15 cellular contexts compared by ENCODE assay signal in the genomic region with DNA sequence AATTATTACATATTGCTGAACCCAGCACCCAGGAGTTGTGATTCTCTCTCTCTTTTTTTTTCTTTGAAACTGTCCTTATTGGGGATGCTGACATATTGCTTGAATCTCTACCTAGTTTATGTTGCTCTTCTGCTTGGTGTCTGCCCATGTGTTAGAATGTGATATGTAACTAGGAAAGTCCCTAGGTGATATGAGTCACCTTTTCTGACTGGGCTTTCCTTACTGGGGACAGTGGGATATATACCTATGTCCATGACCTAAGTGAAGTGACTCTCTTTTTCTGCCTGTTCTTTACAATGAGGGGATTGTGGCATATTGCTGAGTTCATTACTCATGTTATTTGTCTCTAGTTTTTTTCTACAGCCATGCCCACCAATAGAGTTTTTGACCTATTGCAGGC.
DNase-seq lines count a peak whose midpoint lies in the region; ATAC-seq, FAIRE-seq and TF ChIP-seq lines count a peak whose summit lies in the region.
"Had no signal": no experiment of that assay in that cellular context is flagged by ENCODE, and none has a peak within 500 bp of the region (broad histone marks: within the 10 kb centered on the region; RNA-seq: fewer than 3 reads in every experiment).

No MANE protein-coding gene starts in this region.

- no peak overlapping the region for H3K4me3 Mint-ChIP-seq in activated CD4-positive, alpha-beta T cell treated with anti-CD3 and anti-CD28 coated beads for 36 hours
- H3K4me3 Mint-ChIP-seq in stimulated activated naive CD8-positive, alpha-beta T cell treated with anti-CD3 and anti-CD28 coated beads, Interleukin-15, amount 100 ng/mL, for 72 hours: no peak overlapping the region
- H3K4me3 Mint-ChIP-seq: CD4-positive, alpha-beta memory T cell had no signal

- peak; percentile 19 for ATAC-seq in activated CD4-positive, alpha-beta T cell treated with anti-CD3 and anti-CD28 coated beads for 36 hours
- ATAC-seq in stimulated activated naive CD8-positive, alpha-beta T cell treated with anti-CD3 and anti-CD28 coated beads, Interleukin-15, amount 100 ng/mL, for 72 hours: peak; percentile 67
- no peak for ATAC-seq in stimulated activated naive CD8-positive, alpha-beta T cell treated with anti-CD3 and anti-CD28 coated beads, Interleukin-15, Interleukin-2, amounts not matched to agents 100 U/mL and 50 U/mL, for 24 hours
- ATAC-seq: A549 had no signal

- H3K36me3 ChIP-seq in bronchial epithelial cell (ENCODE audit: control insufficient read depth, insufficient read depth, low read length): no peaks in the 10 kb centered on the region
- H3K36me3 ChIP-seq: HAP-1 had no signal

- POLR2A ChIA-PET in activated CD4-positive, alpha-beta T cell treated with anti-CD3 and anti-CD28 coated beads for 36 hours (lab: Charles Lee): no interaction called here

- H3K27ac Mint-ChIP-seq in activated CD4-positive, alpha-beta T cell treated with anti-CD3 and anti-CD28 coated beads for 36 hours: no peak overlapping the region
- H3K27ac Mint-ChIP-seq in stimulated activated naive CD8-positive, alpha-beta T cell treated with anti-CD3 and anti-CD28 coated beads, Interleukin-15, amount 100 ng/mL, for 72 hours: peak overlapping the region; percentile 5 to 34
- H3K27ac Mint-ChIP-seq: CD4-positive, alpha-beta memory T cell had no signal

- CTCF ChIA-PET in activated CD4-positive, alpha-beta T cell treated with anti-CD3 and anti-CD28 coated beads for 36 hours (lab: Charles Lee): no interaction called here

- no peaks in the 10 kb centered on the region for H3K27me3 Mint-ChIP-seq in activated CD4-positive, alpha-beta T cell treated with anti-CD3 and anti-CD28 coated beads for 36 hours
- H3K27me3 Mint-ChIP-seq in stimulated activated naive CD8-positive, alpha-beta T cell treated with anti-CD3 and anti-CD28 coated beads, Interleukin-15, amount 100 ng/mL, for 72 hours: no peaks in the 10 kb centered on the region
- H3K27me3 Mint-ChIP-seq: CD4-positive, alpha-beta memory T cell had no signal

- H3K4me3 ChIP-seq in bronchial epithelial cell (ENCODE audit: low read depth, low read length): no peak overlapping the region
- H3K4me3 ChIP-seq: A549, GM23248, HAP-1 had no signal

- intact Hi-C loops in activated CD4-positive, alpha-beta T cell treated with anti-CD3 and anti-CD28 coated beads for 36 hours (cut with DNase I, micrococcal nuclease): no loop called here

- TF ChIP-seq CTCF in bronchial epithelial cell (IDR thresholded peaks at IDR 0.05; ENCODE audit: insufficient read depth, low read length, severe bottlenecking): no peak

- no peaks in the 10 kb centered on the region for H3K9me3 Mint-ChIP-seq in activated CD4-positive, alpha-beta T cell treated with anti-CD3 and anti-CD28 coated beads for 36 hours (ENCODE audit: low read depth)
- H3K9me3 Mint-ChIP-seq in stimulated activated naive CD8-positive, alpha-beta T cell treated with anti-CD3 and anti-CD28 coated beads, Interleukin-15, amount 100 ng/mL, for 72 hours: no peaks in the 10 kb centered on the region
- H3K9me3 Mint-ChIP-seq: CD4-positive, alpha-beta memory T cell had no signal

- H3K36me3 Mint-ChIP-seq in activated CD4-positive, alpha-beta T cell treated with anti-CD3 and anti-CD28 coated beads for 36 hours (ENCODE audit: low read depth): no peaks in the 10 kb centered on the region
- H3K36me3 Mint-ChIP-seq: CD4-positive, alpha-beta memory T cell had no signal

- no peak for DNase-seq in activated CD4-positive, alpha-beta T cell treated with anti-CD3 and anti-CD28 coated beads for 36 hours
- DNase-seq in activated CD4-positive, alpha-beta T cell treated with anti-CD3 and anti-CD28 coated beads for 48 hours: no peak
- no peak for DNase-seq in stimulated activated naive CD8-positive, alpha-beta T cell treated with anti-CD3 and anti-CD28 coated beads, Interleukin-15, amount 100 ng/mL, for 72 hours
- DNase-seq in stimulated activated naive CD8-positive, alpha-beta T cell treated with anti-CD3 and anti-CD28 coated beads, Interleukin-15, Interleukin-2, amounts not matched to agents 100 U/mL and 50 U/mL, for 24 hours: no peak
- DNase-seq in bronchial epithelial cell (ENCODE audit: low read depth): peak; percentile 25
- no peak for DNase-seq in CD1c-positive myeloid dendritic cell (ENCODE audit: extremely low spot score)
- DNase-seq in NCI-H2081 treated with DMSO at 0.1 percent for 48 hours (lab: John Stamatoyannopoulos, UW): no peak
- DNase-seq: AML-193; Calu3; CD4-positive, alpha-beta memory T cell; DMS79 treated with DMSO at 0.1 percent for 48 hours; GF-D8; GM23248 had no signal

- no peak for FAIRE-seq in bronchial epithelial cell (lab: Jason Lieb, UNC)
- FAIRE-seq: A549 had no signal

- no peaks in the 10 kb centered on the region for H3K4me1 Mint-ChIP-seq in activated CD4-positive, alpha-beta T cell treated with anti-CD3 and anti-CD28 coated beads for 36 hours
- H3K4me1 Mint-ChIP-seq in stimulated activated naive CD8-positive, alpha-beta T cell treated with anti-CD3 and anti-CD28 coated beads, Interleukin-15, amount 100 ng/mL, for 72 hours: peaks cover 4% of the 10 kb centered on the region
- H3K4me1 Mint-ChIP-seq: CD4-positive, alpha-beta memory T cell had no signal

- H3K27me3 ChIP-seq in bronchial epithelial cell (ENCODE audit: control insufficient read depth, insufficient read depth, low read length): no peaks in the 10 kb centered on the region
